Comparison of ENCODE assay signal across 27 cellular contexts in genomic region chr11:94586546-94586945, GRCh38.
"Had no signal": no experiment of that assay in that cellular context is flagged by ENCODE, and none has a peak within 500 bp of the region (broad histone marks: within the 10 kb centered on the region; RNA-seq: fewer than 3 reads in every experiment).

No MANE protein-coding gene starts in this region.

- H3K27me3 ChIP-seq: brain microvascular endothelial cell, dorsolateral prefrontal cortex, gastrocnemius medialis, ovary, right atrium auricular region, spleen, testis, transverse colon, vagina had no signal

- DNase-seq: activated CD4-positive, alpha-beta memory T cell treated with anti-CD3 and anti-CD28 coated beads for 36 hours; activated CD4-positive, alpha-beta T cell treated with anti-CD3 and anti-CD28 coated beads, Interleukin-2, amount 10 ng/mL, durations not matched to agents 24 days and 14 days; activated CD4-positive, CD25-positive, alpha-beta regulatory T cell treated with anti-CD3 and anti-CD28 coated beads, Interleukin-2, amount 50 U/mL, for 72 hours; activated CD8-positive, alpha-beta memory T cell treated with anti-CD3 and anti-CD28 coated beads, Interleukin-2, amount 50 U/mL, for 4 hours; activated gamma-delta T cell; activated naive CD4-positive, alpha-beta T cell treated with anti-CD3 and anti-CD28 coated beads, Interleukin-2, amount 10 ng/mL, durations not matched to agents 7 days and 5 days; activated naive CD8-positive, alpha-beta T cell treated with anti-CD3 and anti-CD28 coated beads, Interleukin-2, amount 10 ng/mL, durations not matched to agents 7 days and 5 days; activated T-cell treated with anti-CD3 and anti-CD28 coated beads, Interleukin-2, amount 50 U/mL, for 1 hour; brain microvascular endothelial cell; effector memory CD4-positive, alpha-beta T cell; gastrocnemius medialis; immature natural killer cell; left ventricle myocardium superior; naive thymus-derived CD4-positive, alpha-beta T cell; ovary; psoas muscle; spleen; stimulated activated naive CD4-positive, alpha-beta T cell treated with Interleukin-2 at 50 U/mL for 16 hours; SW 1271; T-helper 9 cell; testis; transverse colon had no signal

- H3K27ac ChIP-seq: brain microvascular endothelial cell, coronary artery, gastrocnemius medialis, ovary, psoas muscle, right atrium auricular region, spleen, testis, transverse colon, vagina, VCaP had no signal

- H3K4me3 ChIP-seq: coronary artery, gastrocnemius medialis, ovary, psoas muscle, right atrium auricular region, spleen, testis, transverse colon, vagina had no signal

- H3K9me3 ChIP-seq: gastrocnemius medialis, ovary, psoas muscle, right atrium auricular region, spleen, testis, transverse colon, vagina had no signal

- H3K4me1 ChIP-seq: gastrocnemius medialis, psoas muscle, right atrium auricular region, testis, transverse colon, vagina had no signal

- H3K36me3 ChIP-seq: brain microvascular endothelial cell, gastrocnemius medialis, ovary, vagina had no signal

- ATAC-seq: gastrocnemius medialis; left ventricle myocardium superior; naive thymus-derived CD4-positive, alpha-beta T cell; psoas muscle had no signal
